In genomic region chr13:21079761-21080730, GRCh38 we compare ENCODE assay signal across 8 cellular contexts. TPM values are rescaled to one million over a fixed set of nuclear protein-coding genes. Genes with fewer than 3 reads are reported as not detected.
DNase-seq lines count a peak whose midpoint lies in the region; ATAC-seq and TF ChIP-seq lines count a peak whose summit lies in the region.
"Had no signal": no experiment of that assay in that cellular context is flagged by ENCODE, and none has a peak within 500 bp of the region (broad histone marks: within the 10 kb centered on the region; RNA-seq: fewer than 3 reads in every experiment).

No MANE protein-coding gene starts in this region.

- H3K4me1 ChIP-seq in IMR-90 (ENCODE audit: control insufficient read depth, insufficient read depth, low read length), result peaks cover 6% of the 10 kb centered on the region; the same call in 1 of the 2 replicates
- H3K4me1 ChIP-seq in thyroid gland, result peaks cover 0 to 17% of the 10 kb centered on the region in 2 donors

- ATAC-seq in IMR-90 (ENCODE audit: low read depth) (peak; percentile 74), HG02973 (IDR thresholded peaks at IDR 0.05; ENCODE audit: unreplicated experiment) (no peak)

- H4K5ac ChIP-seq in IMR-90 (ENCODE audit: low read depth, low read length), result peak overlapping the region; percentile 56

- peak overlapping the region; percentile 26; the same call in 1 of the 2 replicates for H3K9ac ChIP-seq in IMR-90 (ENCODE audit: low read depth, low read length)

- peaks cover 0 to 3% of the 10 kb centered on the region in 2 experiments; a peak in 2 of 4 replicates for H3K79me1 ChIP-seq in IMR-90 (ENCODE audit: low read depth in 1 of 2, low read length in 2 of 2)

- peak overlapping the region in 1 of 2 experiments; percentile 58; a peak in 2 of 4 replicates for H4K8ac ChIP-seq in IMR-90 (ENCODE audit: low read depth in 2 of 2, low read length in 2 of 2)

- peak overlapping the region; percentile 33 for H4K91ac ChIP-seq in IMR-90 (ENCODE audit: insufficient read depth, low read depth, low read length)

- peak overlapping the region; percentile 52 for H2BK5ac ChIP-seq in IMR-90 (ENCODE audit: low read depth, low read length, poor library complexity, severe bottlenecking)

- H2BK120ac ChIP-seq in IMR-90 (ENCODE audit: low read depth, low read length), result peak overlapping the region; percentile 64

- peak overlapping the region; percentile 33; the same call in 2 of the 3 replicates for H2BK15ac ChIP-seq in IMR-90 (ENCODE audit: low read depth, low read length)

- H3K18ac ChIP-seq in IMR-90 (ENCODE audit: low read depth, low read length), result peak overlapping the region; percentile 59

- POLR2A ChIA-PET in IMR-90 (lab: Charles Lee; ENCODE audit: unreplicated experiment), result no interaction called here

- peaks cover 6% of the 10 kb centered on the region; the same call in 1 of the 2 replicates for H3K9me1 ChIP-seq in IMR-90 (ENCODE audit: insufficient read depth, low read length)

- H3K27ac ChIP-seq in IMR-90 (ENCODE audit: insufficient read depth, low read length) (peak overlapping the region; percentile 67), thyroid gland (peak overlapping the region in 1 of 3 donors; percentile 59)

- CTCF ChIA-PET in IMR-90 (lab: Yijun Ruan, JAX), result interaction anchor here (1.0 kb wide), 1 partner anchor 136 kb away, joined by 5 read pairs; no protein-coding TSS in a partner anchor

- H3K36me3 ChIP-seq in IMR-90 (ENCODE audit: control insufficient read depth, insufficient read depth, low read length) (no peaks in the 10 kb centered on the region), thyroid gland (no peaks in the 10 kb centered on the region)

- BruUV-seq in IMR-90 (replicated peaks; lab: Mats Ljungman, UMichigan), result no TSS peak

- H3K23ac ChIP-seq in IMR-90 (ENCODE audit: low read depth, low read length), result peak overlapping the region; percentile 28; the same call in 1 of the 2 replicates

- peak overlapping the region; percentile 26 for H2AFZ ChIP-seq in IMR-90 (replicated peaks; ENCODE audit: low read length, poor library complexity)

- no peak for TF ChIP-seq RAD21 in IMR-90 (IDR thresholded peaks at IDR 0.05; ENCODE audit: low read length)

- DNase-seq in IMR-90 (peak; percentile 93), UCSD-AML1 (lab: John Stamatoyannopoulos, UW; ENCODE audit: unreplicated experiment) (peak; percentile 31), iris pigment epithelial cell (ENCODE audit: low read depth) (peak; percentile 92), thyroid gland (peak; percentile 9 to 24), T1000 (lab: John Stamatoyannopoulos, UW) (no peak), DMS153 treated with DMSO at 0.1 percent for 48 hours (lab: John Stamatoyannopoulos, UW; ENCODE audit: unreplicated experiment) (no peak)
- DNase-seq: stimulated activated CD4-positive, alpha-beta T cell treated with anti-CD3 and anti-CD28 coated beads, Interleukin-2, amount 100 ng/mL, for 24 hours had no signal

- no peaks in the 10 kb centered on the region for H3K27me3 ChIP-seq in IMR-90 (ENCODE audit: control insufficient read depth, insufficient read depth, low read length)
- no peaks in the 10 kb centered on the region for H3K27me3 ChIP-seq in thyroid gland

- peak overlapping the region; percentile 9; the same call in 1 of the 2 replicates for H2AK5ac ChIP-seq in IMR-90 (ENCODE audit: low read depth, low read length)

- H2BK20ac ChIP-seq in IMR-90 (ENCODE audit: low read depth, low read length), result peak overlapping the region; percentile 75

- peak overlapping the region; percentile 93 for H3K4me2 ChIP-seq in IMR-90 (ENCODE audit: low read depth, low read length)

- TF ChIP-seq POLR2A in IMR-90 (IDR thresholded peaks at IDR 0.05; ENCODE audit: low read depth, low read length), result no peak
- no peak for TF ChIP-seq POLR2A in thyroid gland (IDR thresholded peaks at IDR 0.05)

- dilution Hi-C loops in IMR-90 (cut with HindIII; ENCODE audit: low sequenced_read_pairs, unreplicated experiment), result no loop called here

- intact Hi-C loops in IMR-90 (cut with micrococcal nuclease), result no loop called here
- intact Hi-C loops in thyroid gland (cut with DNase I), result loop anchor here (10.0 kb wide), 1 partner anchor 55 kb away; no protein-coding TSS in a partner anchor

- peak overlapping the region; percentile 34; the same call in 1 of the 2 replicates for H3K56ac ChIP-seq in IMR-90 (ENCODE audit: extremely low read depth, insufficient read depth, low read length)

- peak overlapping the region; percentile 27 for H3K4ac ChIP-seq in IMR-90 (ENCODE audit: low read depth, low read length)

- no peaks in the 10 kb centered on the region for H4K20me1 ChIP-seq in IMR-90 (ENCODE audit: insufficient read depth, low read length)

- 19% methylated on average over 6 of the region's 16 CpGs; no CpG with 5 or more reads in 1 of the 2 experiments for WGBS in IMR-90 (ENCODE audit: extremely low coverage in 2 of 2, insufficient read length in 1 of 2), 2 experiments
- 44 to 61% methylated on average over 16 of the region's 16 CpGs for WGBS in thyroid gland, 2 donors

- TF ChIP-seq CTCF in IMR-90 (conservative IDR thresholded peaks at IDR 0.05; ENCODE audit: low read depth, low read length), result no peak
- no peak for TF ChIP-seq CTCF in thyroid gland (IDR thresholded peaks at IDR 0.05)

- H3K14ac ChIP-seq in IMR-90 (replicated peaks; ENCODE audit: low read depth, low read length), result peak overlapping the region; percentile 43

- H3K4me3 ChIP-seq in IMR-90 (ENCODE audit: insufficient read depth, low read depth, low read length), result peak overlapping the region; percentile 46; the same call in 1 of the 2 replicates
- H3K4me3 ChIP-seq in thyroid gland (replicated peaks in 1 of 3), result peak overlapping the region in 1 of 3 donors; percentile 11

- H2AK9ac ChIP-seq in IMR-90 (replicated peaks; ENCODE audit: low read depth, low read length, poor library complexity), result peak overlapping the region; percentile 42

- H3K9me3 ChIP-seq in IMR-90 (ENCODE audit: control insufficient read depth, insufficient read depth, low read length) (no peaks in the 10 kb centered on the region), thyroid gland (no peaks in the 10 kb centered on the region)

- in situ Hi-C loops in IMR-90 (cut with MboI; ENCODE audit: low sequenced_read_pairs), result loop anchor here (10.0 kb wide), 1 partner anchor 65 kb away; no protein-coding TSS in a partner anchor

TF ChIP-seq in IMR-90, 13 proteins besides CTCF, POLR2A, EP300 and RAD21:
- TF ChIP-seq BHLHE40 (IDR thresholded peaks at IDR 0.05; ENCODE audit: low read depth, low read length), result peak; percentile 32; the same call in 1 of the 2 replicates
- peak; percentile 59; the same call in 1 of the 2 replicates for TF ChIP-seq MAFK (IDR thresholded peaks at IDR 0.05; ENCODE audit: low read depth, low read length)
- TF ChIP-seq USF2 (IDR thresholded peaks at IDR 0.05; ENCODE audit: low read depth, low read length), result no peak
- peak; percentile 95 for TF ChIP-seq CEBPB (IDR thresholded peaks at IDR 0.05; ENCODE audit: low read depth, low read length)
TF ChIP-seq in IMR-90: peak in this region for 3.

RNA-seq across cellular contexts. Expression of gene LATS2, which starts 18.7 kb away (rescaled TPM):
- total RNA-seq in IMR-90 (2012; rRNA removed) (12.7 and 16.4 TPM in 2 replicates), thyroid gland (10 to 100 TPM; 33.0 to 69.6 (median 37.5) TPM)
- 22.4 and 36.9 TPM in 2 replicates for polyA plus RNA-seq in IMR-90 (2012; rRNA removed)
- polyA plus RNA-seq in IMR-90 (2012; cell fraction: cytosol; rRNA removed), result 18.2 and 24.6 TPM in 2 replicates
- polyA plus RNA-seq in IMR-90 (2012; cell fraction: nucleus; rRNA removed; ENCODE audit: low replicate concordance), result 41.2 and 51.8 TPM in 2 replicates

RNA-seq across cellular contexts. Expression of gene SAP18, which starts 59.9 kb away (rescaled TPM):
- total RNA-seq in IMR-90 (2012; rRNA removed) (37.6 and 75.0 TPM in 2 replicates), thyroid gland (100 to 1,000 TPM in 1 of 4 donors, 10 to 100 TPM in 3; 70.8 to 162 (median 88.6) TPM)
- polyA plus RNA-seq in IMR-90 (2012; rRNA removed), result 69.5 and 72.3 TPM in 2 replicates
- polyA plus RNA-seq in IMR-90 (2012; cell fraction: cytosol; rRNA removed), result 11.0 and 33.7 TPM in 2 replicates
- 2.3 and 22.9 TPM in 2 replicates for polyA plus RNA-seq in IMR-90 (2012; cell fraction: nucleus; rRNA removed; ENCODE audit: low replicate concordance)

Comparison
In these comparisons a context has a peak if more than half of its experiments do, and no peak if none do; other contexts are left out.
1. DNase-seq: peak in IMR-90 (single experiment), UCSD-AML1 (single experiment), iris pigment epithelial cell (single experiment) and thyroid gland (2 of 2); none in T1000 (single experiment) and DMS153 treated with DMSO at 0.1 percent for 48 hours (single experiment).